In the genomic region with DNA sequence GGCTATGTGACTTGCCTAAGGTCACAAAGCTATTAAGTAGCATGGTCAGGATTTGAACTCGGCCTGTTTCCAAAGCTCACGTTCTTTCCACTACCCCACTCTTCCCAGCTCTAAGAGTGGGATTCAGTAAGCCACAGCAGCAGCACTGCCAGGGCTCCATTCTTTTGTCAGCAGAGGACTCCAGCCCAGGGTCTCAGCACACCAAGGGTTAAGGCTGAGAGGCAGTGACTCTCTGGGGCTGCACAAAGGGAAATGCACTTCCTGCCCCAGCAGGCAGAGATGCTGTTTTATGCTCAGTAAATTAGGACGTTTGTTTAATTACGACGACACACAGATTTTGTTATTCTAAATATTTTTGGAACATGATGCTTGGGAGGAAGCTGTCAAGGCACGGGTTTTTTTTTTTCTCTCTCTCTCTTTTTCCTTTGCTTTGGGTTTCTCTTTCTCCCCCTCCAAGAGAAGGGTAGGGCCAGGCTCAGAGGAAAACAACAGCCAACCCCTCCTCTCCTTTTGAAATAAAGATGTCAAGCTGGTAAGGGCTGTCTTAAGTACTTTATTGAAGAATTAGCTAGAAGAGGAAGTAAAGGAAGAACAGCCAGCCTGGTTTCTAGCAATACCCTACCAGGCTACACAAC, we compare ENCODE assay signal across 8 cellular contexts. TPM values are rescaled to one million over a fixed set of nuclear protein-coding genes. Genes with fewer than 3 reads are reported as not detected.
A peak's percentile ranks its signal among the peaks of the same experiment; 100 is the strongest.
DNase-seq lines count a peak whose midpoint lies in the region; ATAC-seq and TF ChIP-seq lines count a peak whose summit lies in the region.

No MANE protein-coding gene starts in this region.

- TF ChIP-seq CTCF in gastrocnemius medialis (IDR thresholded peaks at IDR 0.05 in 4 of 5, conservative IDR thresholded peaks at IDR 0.05 in 1 of 5) = peak in 1 of 5 experiments; percentile 17
- TF ChIP-seq CTCF in GM13977 (IDR thresholded peaks at IDR 0.05; ENCODE audit: extremely low read depth, insufficient read depth, missing control alignments) = no peak

- DNase-seq in COLO668 (lab: John Stamatoyannopoulos, UW; ENCODE audit: unreplicated experiment) (peak; percentile 11), KBM-7 (peak; percentile 82), foreskin melanocyte (peak; percentile 74), gastrocnemius medialis (no peak), GM13977 (ENCODE audit: low spot score) (no peak), ACHN (no peak)
- DNase-seq in activated T-cell treated with anti-CD3 and anti-CD28 coated beads, Interleukin-2, amount 50 U/mL, for 48 hours = peak; percentile 56

- in situ Hi-C loops in KBM-7 (cut with MboI; ENCODE audit: low pct_unique_long_range_greater_than_20kb, low sequenced_read_pairs) = no loop called here
- in situ Hi-C loops in gastrocnemius medialis (cut with MboI; ENCODE audit: low sequenced_read_pairs in 4 of 4) = no loop called here
- in situ Hi-C loops in GM13977 (cut with MboI; ENCODE audit: low pct_unique_long_range_greater_than_20kb, low sequenced_read_pairs, unreplicated experiment) = no loop called here
- in situ Hi-C loops in ACHN (cut with HindIII; ENCODE audit: low pct_ligation_motif_present, low pct_unique_long_range_greater_than_20kb, low sequenced_read_pairs) = no loop called here

- intact Hi-C loops in gastrocnemius medialis (cut with DNase I; ENCODE audit: low total_unique reads) = no loop called here

- no peaks in the 10 kb centered on the region for H3K27me3 ChIP-seq in gastrocnemius medialis

- peaks cover 34 to 64% of the 10 kb centered on the region in 2 donors for H3K4me1 ChIP-seq in gastrocnemius medialis

- no peaks in the 10 kb centered on the region for H3K9me3 ChIP-seq in gastrocnemius medialis

- H3K36me3 ChIP-seq in gastrocnemius medialis = no peaks in the 10 kb centered on the region

- TF ChIP-seq POLR2A in gastrocnemius medialis (IDR thresholded peaks at IDR 0.05) = no peak

- peak overlapping the region; percentile 84 to 97 (median 92) for H3K27ac ChIP-seq in gastrocnemius medialis

- peak overlapping the region; percentile 73 to 93 (median 84) for H3K4me3 ChIP-seq in gastrocnemius medialis

- no peak for ATAC-seq in gastrocnemius medialis
- ATAC-seq in GM18511 (IDR thresholded peaks at IDR 0.05; ENCODE audit: unreplicated experiment) = no peak

RNA-seq across cellular contexts. Expression of a gene that starts 2.9 kb away (rescaled TPM):
- total RNA-seq in gastrocnemius medialis = 100 to 1,000 TPM in 3 of 4 donors, 10 to 100 TPM in 1; 38.9 to 115 (median 104) TPM

Comparison
In these comparisons a context has a peak if more than half of its experiments do, and no peak if none do; other contexts are left out.
1. DNase-seq: peak in COLO668 (single experiment), KBM-7 (single experiment), activated T-cell treated with anti-CD3 and anti-CD28 coated beads, Interleukin-2, amount 50 U/mL, for 48 hours (2 of 2) and foreskin melanocyte (single experiment); none in gastrocnemius medialis (0 of 2), GM13977 (single experiment) and ACHN (single experiment).